ENCODE assay signal across 11 cellular contexts in the genomic region with DNA sequence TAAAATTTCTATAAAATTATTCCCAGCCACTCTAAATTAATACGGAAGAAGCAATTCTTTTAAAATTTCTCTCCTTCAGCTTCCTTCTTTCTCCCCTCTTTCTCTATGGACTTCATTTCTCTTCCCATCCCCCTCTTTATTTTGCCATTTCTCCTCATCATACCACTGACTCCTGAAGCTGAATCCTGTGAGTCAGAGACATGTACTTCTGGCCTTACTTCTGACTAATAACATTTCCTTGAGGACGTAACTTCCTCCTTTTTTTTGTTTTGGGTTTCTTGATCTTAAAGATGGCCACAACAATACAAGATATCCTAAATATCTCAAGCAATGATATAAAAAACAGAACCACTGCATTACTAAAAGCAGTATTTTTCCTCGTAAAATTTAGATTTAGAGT.
DNase-seq lines count a peak whose midpoint lies in the region; ATAC-seq, FAIRE-seq and TF ChIP-seq lines count a peak whose summit lies in the region.
"Had no signal": no experiment of that assay in that cellular context is flagged by ENCODE, and none has a peak within 500 bp of the region (broad histone marks: within the 10 kb centered on the region; RNA-seq: fewer than 3 reads in every experiment).

No MANE protein-coding gene starts in this region.

- H3K27me3 Mint-ChIP-seq in astrocyte (ENCODE audit: low read depth, unreplicated experiment): no peaks in the 10 kb centered on the region
- peaks cover 7% of the 10 kb centered on the region for H3K27me3 Mint-ChIP-seq in activated CD4-positive, alpha-beta T cell treated with anti-CD3 and anti-CD28 coated beads, Interleukin-2, amount 10 ng/mL, durations not matched to agents 24 days and 14 days

- FAIRE-seq in astrocyte (lab: Jason Lieb, UNC): no peak

- H3K4me2 ChIP-seq in astrocyte (ENCODE audit: low read length): peak overlapping the region; percentile 33

- H3K27ac ChIP-seq in astrocyte (ENCODE audit: low read depth, low read length): peak overlapping the region; percentile 47
- H3K27ac ChIP-seq: testis had no signal

- H3K9me3 ChIP-seq in astrocyte (ENCODE audit: insufficient read depth, low read depth, low read length): no peaks in the 10 kb centered on the region
- H3K9me3 ChIP-seq: testis had no signal

- DNase-seq in ELR (ENCODE audit: low read depth) (peak; percentile 93), LoVo (ENCODE audit: low spot score) (peak; percentile 37), astrocyte (ENCODE audit: low read depth) (peak; percentile 75), non-pigmented ciliary epithelial cell (ENCODE audit: low read depth) (peak; percentile 65), NCI-H446 treated with DMSO at 0.1 percent for 48 hours (lab: John Stamatoyannopoulos, UW) (no peak), pons (ENCODE audit: low spot score) (no peak)
- DNase-seq in activated CD4-positive, alpha-beta T cell treated with anti-CD3 and anti-CD28 coated beads, Interleukin-2, amount 10 ng/mL, durations not matched to agents 24 days and 14 days: no peak
- DNase-seq: activated naive CD4-positive, alpha-beta T cell treated with anti-CD3 and anti-CD28 coated beads, Interleukin-2, amount 50 U/mL, for 16 hours; T-cell; testis had no signal

- no peaks in the 10 kb centered on the region for H3K27me3 ChIP-seq in astrocyte (ENCODE audit: insufficient read depth, low read length)
- H3K27me3 ChIP-seq: testis had no signal

- no peak overlapping the region for H3K9ac ChIP-seq in astrocyte (ENCODE audit: low read length)

- H3K36me3 ChIP-seq in astrocyte (ENCODE audit: insufficient read depth, low read length): no peaks in the 10 kb centered on the region

- no peaks in the 10 kb centered on the region for H3K36me3 Mint-ChIP-seq in astrocyte (ENCODE audit: low read depth, unreplicated experiment)
- H3K36me3 Mint-ChIP-seq in activated CD4-positive, alpha-beta T cell treated with anti-CD3 and anti-CD28 coated beads, Interleukin-2, amount 10 ng/mL, durations not matched to agents 24 days and 14 days (ENCODE audit: low read depth): no peaks in the 10 kb centered on the region
- H3K36me3 Mint-ChIP-seq: T-cell had no signal

- TF ChIP-seq CTCF in astrocyte (IDR thresholded peaks at IDR 0.05; ENCODE audit: insufficient read depth, low read depth, low read length): no peak

- no peaks in the 10 kb centered on the region for H4K20me1 ChIP-seq in astrocyte (ENCODE audit: insufficient read depth, low read length)

- no peaks in the 10 kb centered on the region for H3K4me1 ChIP-seq in astrocyte (ENCODE audit: insufficient read depth, low read length)
- H3K4me1 ChIP-seq: testis had no signal

- no peak overlapping the region for H3K4me3 ChIP-seq in astrocyte (ENCODE audit: insufficient read depth, low read depth, low read length)
- H3K4me3 ChIP-seq: testis had no signal

- ATAC-seq in GM19397 (IDR thresholded peaks at IDR 0.05; ENCODE audit: unreplicated experiment): no peak
- ATAC-seq: T-cell had no signal

- H3K9me3 Mint-ChIP-seq in astrocyte (ENCODE audit: unreplicated experiment): no peaks in the 10 kb centered on the region
- H3K9me3 Mint-ChIP-seq in activated CD4-positive, alpha-beta T cell treated with anti-CD3 and anti-CD28 coated beads, Interleukin-2, amount 10 ng/mL, durations not matched to agents 24 days and 14 days: peaks cover 7% of the 10 kb centered on the region

- H3K4me1 Mint-ChIP-seq in astrocyte (ENCODE audit: low read depth, unreplicated experiment): peaks cover 5% of the 10 kb centered on the region
- H3K4me1 Mint-ChIP-seq in activated CD4-positive, alpha-beta T cell treated with anti-CD3 and anti-CD28 coated beads, Interleukin-2, amount 10 ng/mL, durations not matched to agents 24 days and 14 days: no peaks in the 10 kb centered on the region

- peak overlapping the region; percentile 88 for H3K27ac Mint-ChIP-seq in astrocyte (ENCODE audit: unreplicated experiment)
- no peak overlapping the region for H3K27ac Mint-ChIP-seq in activated CD4-positive, alpha-beta T cell treated with anti-CD3 and anti-CD28 coated beads, Interleukin-2, amount 10 ng/mL, durations not matched to agents 24 days and 14 days
- H3K27ac Mint-ChIP-seq: T-cell had no signal

- peak overlapping the region; percentile 55 for H2AFZ ChIP-seq in astrocyte (ENCODE audit: low read depth, low read length)

- H3K79me2 ChIP-seq in astrocyte (ENCODE audit: insufficient read depth, low read length): no peaks in the 10 kb centered on the region

- intact Hi-C loops in activated CD4-positive, alpha-beta T cell treated with anti-CD3 and anti-CD28 coated beads, Interleukin-2, amount 10 ng/mL, durations not matched to agents 24 days and 14 days (cut with micrococcal nuclease): no loop called here

- H3K4me3 Mint-ChIP-seq in astrocyte (ENCODE audit: unreplicated experiment): no peak overlapping the region
- H3K4me3 Mint-ChIP-seq in activated CD4-positive, alpha-beta T cell treated with anti-CD3 and anti-CD28 coated beads, Interleukin-2, amount 10 ng/mL, durations not matched to agents 24 days and 14 days: no peak overlapping the region
- H3K4me3 Mint-ChIP-seq: T-cell had no signal

Comparison
In these comparisons a context has a peak if more than half of its experiments do, and no peak if none do; other contexts are left out.
1. DNase-seq: peak in ELR (single experiment), LoVo (single experiment), astrocyte (single experiment) and non-pigmented ciliary epithelial cell (single experiment); none in activated CD4-positive, alpha-beta T cell treated with anti-CD3 and anti-CD28 coated beads, Interleukin-2, amount 10 ng/mL, durations not matched to agents 24 days and 14 days (single experiment), NCI-H446 treated with DMSO at 0.1 percent for 48 hours (single experiment) and pons (single experiment).